In genomic region chr19:51108066-51108804, GRCh38 we compare ENCODE assay signal across 8 cellular contexts. TPM values are rescaled to one million over a fixed set of nuclear protein-coding genes. Genes with fewer than 3 reads are reported as not detected.
A peak's percentile ranks its signal among the peaks of the same experiment; 100 is the strongest.
DNase-seq lines count a peak whose midpoint lies in the region; TF ChIP-seq lines count a peak whose summit lies in the region.

Gene CTU1 (minus strand): TSS chr19:51108409. CDS start chr19:51104569, 3,840 bp downstream.

- H3K9ac ChIP-seq in ES-I3 (ENCODE audit: low read depth, low read length) (peak within 1 kb of the TSS; percentile 71), MM.1S (ENCODE audit: low read length) (peak within 1 kb of the TSS; percentile 79), stomach smooth muscle (ENCODE audit: low read length in 2 of 2) (peak within 1 kb of the TSS; percentile 81)

- no peaks in the 10 kb centered on the region for H4K20me1 ChIP-seq in MM.1S (ENCODE audit: insufficient read depth, low read length)

- no peak for TF ChIP-seq CTCF in MM.1S (IDR thresholded peaks at IDR 0.05; ENCODE audit: low read length)
- no peak for TF ChIP-seq CTCF in foreskin fibroblast (IDR thresholded peaks at IDR 0.05; ENCODE audit: low read depth, low read length)
- peak; percentile 28 for TF ChIP-seq CTCF in neural crest cell (conservative IDR thresholded peaks at IDR 0.05)

- no peaks in the 10 kb centered on the region for H3K9me2 ChIP-seq in MM.1S (replicated peaks; ENCODE audit: insufficient read depth, low read length)

- H3K79me2 ChIP-seq in MM.1S (ENCODE audit: low read length) = peaks cover 34% of the 10 kb centered on the region

- no peaks in the 10 kb centered on the region for H3F3A ChIP-seq in MM.1S (ENCODE audit: insufficient read depth, low read length)

- H3K27me3 Mint-ChIP-seq in neural crest cell (ENCODE audit: low read depth) = peaks cover 10% of the 10 kb centered on the region

- in situ Hi-C loops in HAP-1 (cut with MboI; ENCODE audit: low sequenced_read_pairs) = no loop called here

- H2AFZ ChIP-seq in MM.1S (ENCODE audit: low read length) = peak within 1 kb of the TSS; percentile 95

- H3K27ac Mint-ChIP-seq in neural crest cell (ENCODE audit: unreplicated experiment) = peak within 1 kb of the TSS; percentile 98

- H3K36me3 Mint-ChIP-seq in neural crest cell (ENCODE audit: low read depth) = no peaks in the 10 kb centered on the region

- no peaks in the 10 kb centered on the region for H3K9me3 Mint-ChIP-seq in neural crest cell

- H3K36me3 ChIP-seq in ES-I3 (ENCODE audit: insufficient read depth, low read length) (no peaks in the 10 kb centered on the region; the same call in 1 of the 2 replicates), HAP-1 (replicated peaks) (peaks cover 2% of the 10 kb centered on the region; the same call in 1 of the 2 replicates), MM.1S (replicated peaks; ENCODE audit: insufficient read depth, low read length) (no peaks in the 10 kb centered on the region), stomach smooth muscle (ENCODE audit: control insufficient read depth in 2 of 2, insufficient read depth in 2 of 2, low read length in 2 of 2) (no peaks in the 10 kb centered on the region)

- 0 out of 2 replicates have a peak, but pooled peaks cover 4% of the 10 kb centered on the region for H3K4me1 ChIP-seq in ES-I3 (ENCODE audit: insufficient read depth, low read length)
- H3K4me1 ChIP-seq in HAP-1 = peaks cover 9% of the 10 kb centered on the region
- peaks cover 3% of the 10 kb centered on the region; the same call in 1 of the 2 replicates for H3K4me1 ChIP-seq in MM.1S (ENCODE audit: low read length)
- peaks cover 21% of the 10 kb centered on the region for H3K4me1 ChIP-seq in stomach smooth muscle (ENCODE audit: control insufficient read depth, insufficient read depth, low read length)

- no peaks in the 10 kb centered on the region for H3K9me3 ChIP-seq in ES-I3 (ENCODE audit: control insufficient read depth, insufficient read depth, low read length)
- H3K9me3 ChIP-seq in HAP-1 = no peaks in the 10 kb centered on the region
- H3K9me3 ChIP-seq in MM.1S (replicated peaks; ENCODE audit: insufficient read depth, low read length) = no peaks in the 10 kb centered on the region
- H3K9me3 ChIP-seq in stomach smooth muscle (ENCODE audit: control insufficient read depth in 2 of 2, low read length in 2 of 2) = no peaks in the 10 kb centered on the region

- DNase-seq in HAP-1 (ENCODE audit: low spot score in 2 of 2) (peak; percentile 98), MM.1S (peak; percentile 99), SIG-M5 (lab: John Stamatoyannopoulos, UW) (peak; percentile 88), foreskin fibroblast (peak; percentile 99), neural crest cell (ENCODE audit: low read depth, low spot score) (peak; percentile 96)
- peak; percentile 99 for DNase-seq in activated gamma-delta T cell treated with anti-CD3 and anti-CD28 coated beads, Interleukin-2, amount 50 U/mL, for 16 hours (ENCODE audit: low read depth)

- H3K27ac ChIP-seq in MM.1S (ENCODE audit: low read length) (peak within 1 kb of the TSS; percentile 3; the same call in 1 of the 2 replicates), stomach smooth muscle (ENCODE audit: low read length) (peak within 1 kb of the TSS; percentile 58)

- H3K27me3 ChIP-seq in HAP-1 (ENCODE audit: low read depth) = peaks cover 16% of the 10 kb centered on the region
- peaks cover 16% of the 10 kb centered on the region; the same call in 1 of the 2 replicates for H3K27me3 ChIP-seq in MM.1S (replicated peaks; ENCODE audit: insufficient read depth, low read length)
- H3K27me3 ChIP-seq in stomach smooth muscle (ENCODE audit: control insufficient read depth in 1 of 2, insufficient read depth in 2 of 2, low read length in 2 of 2) = no peaks in the 10 kb centered on the region

- H3K4me3 Mint-ChIP-seq in neural crest cell = peak within 1 kb of the TSS; percentile 95

- peaks cover 16% of the 10 kb centered on the region for H3K4me1 Mint-ChIP-seq in neural crest cell

- peak within 1 kb of the TSS; percentile 79 for H3K4me2 ChIP-seq in MM.1S (ENCODE audit: low read depth, low read length)

- H3K4me3 ChIP-seq in HAP-1 (peak within 1 kb of the TSS; percentile 86), MM.1S (ENCODE audit: low read length) (peak within 1 kb of the TSS; percentile 78), foreskin fibroblast (ENCODE audit: low read depth in 1 of 2, low read length in 2 of 2) (peak within 1 kb of the TSS; percentile 78 to 92), stomach smooth muscle (ENCODE audit: low read length in 2 of 2) (peak within 1 kb of the TSS; percentile 93 to 96)

RNA-seq across cellular contexts. Expression of gene CTU1, which starts in this region (rescaled TPM):
- 8.3 and 8.4 TPM in 2 replicates for total RNA-seq in neural crest cell

Comparison
In these comparisons a context has a peak if more than half of its experiments do, and no peak if none do; other contexts are left out.
1. Peak in every context shown above with its lines: DNase-seq, H3K4me3 ChIP-seq and H3K27ac ChIP-seq.